26 cellular contexts compared by ENCODE assay signal in genomic region chr2:103656558-103656957, GRCh38.
DNase-seq lines count a peak whose midpoint lies in the region; ATAC-seq, FAIRE-seq and TF ChIP-seq lines count a peak whose summit lies in the region.
"Had no signal": no experiment of that assay in that cellular context is flagged by ENCODE, and none has a peak within 500 bp of the region (broad histone marks: within the 10 kb centered on the region; RNA-seq: fewer than 3 reads in every experiment).

No MANE protein-coding gene starts in this region.

- DNase-seq in T47D (ENCODE audit: low read depth in 1 of 2, low spot score in 1 of 2) (peak; percentile 9 to 40), mammary epithelial cell (no peak), RWPE1 (ENCODE audit: low spot score) (peak; percentile 4), iPS-NIHi11 (ENCODE audit: low spot score) (peak; percentile 23), GM12892 (ENCODE audit: insufficient read length) (no peak), chondrocyte (ENCODE audit: low spot score) (no peak), sciatic nerve (ENCODE audit: low spot score) (no peak)
- DNase-seq: activated CD8-positive, alpha-beta T cell treated with anti-CD3 and anti-CD28 coated beads, Interleukin-2, amount 10 ng/mL, durations not matched to agents 7 days and 5 days; activated T-cell treated with anti-CD3 and anti-CD28 coated beads, Interleukin-2, amount 50 U/mL, for 4 hours; endodermal cell; head of caudate nucleus; mesenchymal stem cell; NCI-H2081 treated with DMSO at 0.1 percent for 48 hours; NCI-H524; stimulated activated CD4-positive, alpha-beta T cell treated with anti-CD3 and anti-CD28 coated beads, Interleukin-4, amount 100 ng/mL, for 4 hours; upper lobe of right lung had no signal

- no peaks in the 10 kb centered on the region for H3K27me3 ChIP-seq in mammary epithelial cell (ENCODE audit: insufficient read depth, low read length)
- H3K27me3 ChIP-seq: BLaER1 treated with 17β-estradiol and CSF1 and Interleukin-3, amounts not matched to agents 10 nM and 100 nM; SJCRH30; upper lobe of right lung had no signal

- 60% methylated on average over 3 of the region's 3 CpGs for WGBS in mammary epithelial cell (ENCODE audit: low coverage, missing lambda C conversion rate)

- no peak for TF ChIP-seq CTCF in mammary epithelial cell (conservative IDR thresholded peaks at IDR 0.05 in 1 of 2, IDR thresholded peaks at IDR 0.05 in 1 of 2; ENCODE audit: extremely low read depth in 1 of 2, insufficient read depth in 1 of 2, low read depth in 1 of 2, low read length in 2 of 2)
- no peak for TF ChIP-seq CTCF in RWPE1 (conservative IDR thresholded peaks at IDR 0.05; ENCODE audit: low read depth)
- no peak for TF ChIP-seq CTCF in chondrocyte (IDR thresholded peaks at IDR 0.05)

- no peaks in the 10 kb centered on the region for H3K36me3 ChIP-seq in mammary epithelial cell (ENCODE audit: insufficient read depth, low read length)
- H3K36me3 ChIP-seq: BLaER1 treated with 17β-estradiol and CSF1 and Interleukin-3, amounts not matched to agents 10 nM and 100 nM; SJCRH30; upper lobe of right lung had no signal

- dilution Hi-C loops in mammary epithelial cell (cut with HindIII; ENCODE audit: low sequenced_read_pairs): no loop called here

- no peaks in the 10 kb centered on the region for H3K36me3 Mint-ChIP-seq in chondrocyte (ENCODE audit: low read depth)
- H3K36me3 Mint-ChIP-seq: activated naive CD4-positive, alpha-beta T cell treated with anti-CD3 and anti-CD28 coated beads, Interleukin-2, amount 50 U/mL, for 24 hours; natural killer cell treated with Interleukin-12 subunit alpha and Interleukin-12 subunit beta and Interleukin-15 and Interleukin-18, amount 100 ng/mL, for 72 hours had no signal

- H3K4me3 Mint-ChIP-seq in chondrocyte (ENCODE audit: unreplicated experiment): no peak overlapping the region
- H3K4me3 Mint-ChIP-seq: activated CD8-positive, alpha-beta T cell treated with anti-CD3 and anti-CD28 coated beads, Interleukin-2, amount 10 ng/mL, durations not matched to agents 7 days and 5 days; activated naive CD4-positive, alpha-beta T cell treated with anti-CD3 and anti-CD28 coated beads, Interleukin-2, amount 50 U/mL, for 24 hours; activated T-cell treated with anti-CD3 and anti-CD28 coated beads, Interleukin-2, amount 50 U/mL, for 4 hours; endodermal cell; natural killer cell treated with Interleukin-12 subunit alpha and Interleukin-12 subunit beta and Interleukin-15 and Interleukin-18, amount 100 ng/mL, for 72 hours; T-helper 2 cell treated with Interferon-gamma antibody and Interleukin-4, amounts not matched to agents 5 μg/mL and 100 μg/mL, for 36 hours had no signal

- BruUV-seq in mammary epithelial cell (replicated peaks; lab: Mats Ljungman, UMichigan): no TSS peak

- peaks cover under 1% of the 10 kb centered on the region for H3K27me3 Mint-ChIP-seq in chondrocyte (ENCODE audit: low read depth)
- H3K27me3 Mint-ChIP-seq: activated naive CD4-positive, alpha-beta T cell treated with anti-CD3 and anti-CD28 coated beads, Interleukin-2, amount 50 U/mL, for 24 hours; natural killer cell treated with Interleukin-12 subunit alpha and Interleukin-12 subunit beta and Interleukin-15 and Interleukin-18, amount 100 ng/mL, for 72 hours; progenitor cell of endocrine pancreas had no signal

- no peaks in the 10 kb centered on the region for H3K4me1 Mint-ChIP-seq in chondrocyte (ENCODE audit: low read depth)
- H3K4me1 Mint-ChIP-seq: activated naive CD4-positive, alpha-beta T cell treated with anti-CD3 and anti-CD28 coated beads, Interleukin-2, amount 50 U/mL, for 24 hours; endodermal cell had no signal

- TF ChIP-seq POLR2A in GM12892 (IDR thresholded peaks at IDR 0.05; ENCODE audit: low read depth, low read length): no peak

- intact Hi-C loops in mammary epithelial cell (cut with micrococcal nuclease): no loop called here
- intact Hi-C loops in sciatic nerve (cut with DNase I): no loop called here

- H3K9me3 ChIP-seq in mammary epithelial cell (replicated peaks; ENCODE audit: insufficient read depth, low read length): peaks cover 3% of the 10 kb centered on the region
- H3K9me3 ChIP-seq: BLaER1 treated with 17β-estradiol and CSF1 and Interleukin-3, amounts not matched to agents 10 nM and 100 nM; SJCRH30; upper lobe of right lung had no signal

- H3K9me3 Mint-ChIP-seq in chondrocyte (ENCODE audit: low read depth): peaks cover 4% of the 10 kb centered on the region
- H3K9me3 Mint-ChIP-seq: activated T-cell treated with anti-CD3 and anti-CD28 coated beads, Interleukin-2, amount 50 U/mL, for 4 hours; endodermal cell had no signal

- no peak for FAIRE-seq in GM12892 (lab: Jason Lieb, UNC)
- FAIRE-seq: colon, D721Med, H54 had no signal

- H3K4me1 ChIP-seq in mammary epithelial cell (ENCODE audit: insufficient read depth, low read length): no peaks in the 10 kb centered on the region
- H3K4me1 ChIP-seq: BLaER1 treated with 17β-estradiol and CSF1 and Interleukin-3, amounts not matched to agents 10 nM and 100 nM; SJCRH30; upper lobe of right lung had no signal

- no peak overlapping the region for H3K9ac ChIP-seq in mammary epithelial cell (ENCODE audit: insufficient read depth, low read length)
- H3K9ac ChIP-seq: BLaER1 treated with 17β-estradiol and CSF1 and Interleukin-3, amounts not matched to agents 10 nM and 100 nM had no signal

- in situ Hi-C loops in T47D (cut with HindIII; ENCODE audit: low pct_unique_long_range_greater_than_20kb, low sequenced_read_pairs) (no loop called here), mammary epithelial cell (cut with MboI; ENCODE audit: low sequenced_read_pairs in 2 of 2) (no loop called here)

- ATAC-seq in GM21447 (IDR thresholded peaks at IDR 0.05; ENCODE audit: unreplicated experiment): no peak
- ATAC-seq in sciatic nerve: no peak
- ATAC-seq: activated CD8-positive, alpha-beta T cell treated with anti-CD3 and anti-CD28 coated beads, Interleukin-2, amount 10 ng/mL, durations not matched to agents 7 days and 5 days; activated T-cell treated with anti-CD3 and anti-CD28 coated beads, Interleukin-2, amount 50 U/mL, for 4 hours; natural killer cell treated with Interleukin-12 subunit alpha and Interleukin-12 subunit beta and Interleukin-15 and Interleukin-18, amount 100 ng/mL, for 72 hours; upper lobe of right lung had no signal

- no peak overlapping the region for H3K27ac Mint-ChIP-seq in chondrocyte (ENCODE audit: unreplicated experiment)
- H3K27ac Mint-ChIP-seq: activated CD8-positive, alpha-beta T cell treated with anti-CD3 and anti-CD28 coated beads, Interleukin-2, amount 10 ng/mL, durations not matched to agents 7 days and 5 days; activated naive CD4-positive, alpha-beta T cell treated with anti-CD3 and anti-CD28 coated beads, Interleukin-2, amount 50 U/mL, for 24 hours; endodermal cell; natural killer cell treated with Interleukin-12 subunit alpha and Interleukin-12 subunit beta and Interleukin-15 and Interleukin-18, amount 100 ng/mL, for 72 hours; progenitor cell of endocrine pancreas; T-helper 2 cell treated with Interferon-gamma antibody and Interleukin-4, amounts not matched to agents 5 μg/mL and 100 μg/mL, for 36 hours had no signal

- POLR2A ChIA-PET in RWPE1 (lab: Yijun Ruan, JAX; ENCODE audit: low non-redundant PET): no interaction called here

- no peaks in the 10 kb centered on the region for H4K20me1 ChIP-seq in mammary epithelial cell (ENCODE audit: insufficient read depth, low read length)
- H4K20me1 ChIP-seq: BLaER1 treated with 17β-estradiol and CSF1 and Interleukin-3, amounts not matched to agents 10 nM and 100 nM had no signal

- H3K4me3 ChIP-seq in mammary epithelial cell (replicated peaks in 1 of 3; ENCODE audit: insufficient read depth in 1 of 3, low read depth in 2 of 3, low read length in 3 of 3): no peak overlapping the region
- H3K4me3 ChIP-seq: BLaER1 treated with 17β-estradiol and CSF1 and Interleukin-3, amounts not matched to agents 10 nM and 100 nM; SJCRH30; upper lobe of right lung had no signal

- H3K27ac ChIP-seq in mammary epithelial cell (ENCODE audit: insufficient read depth, low read depth, low read length) (no peak overlapping the region), RWPE1 (no peak overlapping the region)
- H3K27ac ChIP-seq: BLaER1 treated with 17β-estradiol and CSF1 and Interleukin-3, amounts not matched to agents 10 nM and 100 nM; SJCRH30; upper lobe of right lung had no signal

- H3K4me2 ChIP-seq in mammary epithelial cell (ENCODE audit: insufficient read depth, low read depth, low read length): no peak overlapping the region
- H3K4me2 ChIP-seq: BLaER1 treated with 17β-estradiol and CSF1 and Interleukin-3, amounts not matched to agents 10 nM and 100 nM had no signal

- no peak overlapping the region for H2AFZ ChIP-seq in mammary epithelial cell (ENCODE audit: low read depth, low read length)

- H3K79me2 ChIP-seq in mammary epithelial cell (ENCODE audit: insufficient read depth, low read length): no peaks in the 10 kb centered on the region

- CTCF ChIA-PET in mammary epithelial cell (lab: Charles Lee; ENCODE audit: low non-redundant PET) (no interaction called here), RWPE1 (lab: Yijun Ruan, JAX) (no interaction called here)

Comparison
In these comparisons a context has a peak if more than half of its experiments do, and no peak if none do; other contexts are left out.
1. DNase-seq: peak in T47D (2 of 2), RWPE1 (single experiment) and iPS-NIHi11 (single experiment); none in mammary epithelial cell (single experiment), GM12892 (single experiment), chondrocyte (single experiment) and sciatic nerve (single experiment).